In genomic region chr20:21125849-21126840, GRCh38 we compare ENCODE assay signal across 8 cellular contexts. TPM values are rescaled to one million over a fixed set of nuclear protein-coding genes. Genes with fewer than 3 reads are reported as not detected.
A peak's percentile ranks its signal among the peaks of the same experiment; 100 is the strongest.
DNase-seq lines count a peak whose midpoint lies in the region; ATAC-seq and TF ChIP-seq lines count a peak whose summit lies in the region.

Gene KIZ, plus strand, starts transcription at chr20:21126082. Its CDS starts 34 bp downstream, at chr20:21126116.

- TF ChIP-seq CTCF in GM12875 (IDR thresholded peaks at IDR 0.05; ENCODE audit: borderline replicate concordance, insufficient read depth, low read depth, low read length) (peak; percentile 46), heart left ventricle (IDR thresholded peaks at IDR 0.05) (peak; percentile 19 to 60 (median 34)), progenitor cell of endocrine pancreas (IDR thresholded peaks at IDR 0.05; ENCODE audit: unreplicated experiment) (peak; percentile 49)

- intact Hi-C loops in heart left ventricle (cut with DNase I): loop anchor here in 3 of 10 donors (5.0 to 10.0 kb wide), 4 partner anchors 179 to 261 kb away; partner anchors contain the start of gene XRN2 (in 1 of the 3)

- H3K9me3 Mint-ChIP-seq in progenitor cell of endocrine pancreas (ENCODE audit: low read depth): no peaks in the 10 kb centered on the region

- peak in 1 of 2 donors; percentile 92 for TF ChIP-seq POLR2A in heart left ventricle (IDR thresholded peaks at IDR 0.05)

- peak within 1 kb of the TSS; percentile 86 for H3K27ac Mint-ChIP-seq in progenitor cell of endocrine pancreas

- DNase-seq in NCI-H1417 treated with DMSO at 0.1 percent for 48 hours (lab: John Stamatoyannopoulos, UW) (peak; percentile 83), SW480 (ENCODE audit: low spot score) (peak; percentile 97), heart left ventricle (peak; percentile 97 to 99 (median 97)), progenitor cell of endocrine pancreas (ENCODE audit: low spot score, unreplicated experiment) (peak; percentile 100), ureter (ENCODE audit: low spot score) (peak; percentile 97)

- H3K4me1 ChIP-seq in heart left ventricle: peaks cover 0 to 21% (median 11%) of the 10 kb centered on the region in 12 donors

- H3K27me3 ChIP-seq in heart left ventricle: peaks cover 0 to under 1% (median 0%) of the 10 kb centered on the region in 9 donors

- no peaks in the 10 kb centered on the region for H3K9me3 ChIP-seq in heart left ventricle

- peak within 1 kb of the TSS; percentile 66 for H3K4me3 ChIP-seq in GM12875 (ENCODE audit: low read depth, low read length)
- peak within 1 kb of the TSS; percentile 80 to 99 (median 93) for H3K4me3 ChIP-seq in heart left ventricle

- no peaks in the 10 kb centered on the region for H3K27me3 Mint-ChIP-seq in progenitor cell of endocrine pancreas

- H3K4me3 Mint-ChIP-seq in progenitor cell of endocrine pancreas (ENCODE audit: low read depth): peak within 1 kb of the TSS; percentile 82

- 0 to 1% (median 1%) methylated on average over 58 to 73 of the region's 73 CpGs for WGBS in adipose tissue, 3 donors
- WGBS in heart left ventricle, 4 donors: 1% methylated on average over 45 to 73 of the region's 73 CpGs

- ATAC-seq in HG02798 (IDR thresholded peaks at IDR 0.05; ENCODE audit: poor library complexity, unreplicated experiment) (peak; percentile 99), heart left ventricle (peak; percentile 97 to 100 (median 100))

- peaks cover 0 to 4% (median 0%) of the 10 kb centered on the region in 9 donors for H3K36me3 ChIP-seq in heart left ventricle

- peaks cover 5% of the 10 kb centered on the region for H3K4me1 Mint-ChIP-seq in progenitor cell of endocrine pancreas (ENCODE audit: low read depth)

- H3K36me3 Mint-ChIP-seq in progenitor cell of endocrine pancreas (ENCODE audit: insufficient read depth): no peaks in the 10 kb centered on the region

- H3K27ac ChIP-seq in adipose tissue (ENCODE audit: low read depth, low read length): no peak within 1 kb of the TSS
- H3K27ac ChIP-seq in heart left ventricle: peak within 1 kb of the TSS; percentile 71 to 92 (median 85)

RNA-seq across cellular contexts. Expression of gene KIZ, which starts in this region (rescaled TPM):
- 10 to 100 TPM in 2 of 3 donors, 1 to 10 TPM in 1; 8.5 to 17.5 (median 13.5) TPM for polyA plus RNA-seq in adipose tissue
- 10 to 100 TPM; 15.2 to 31.2 (median 25.2) TPM for total RNA-seq in heart left ventricle
- 10 to 100 TPM in 1 of 2 donors, 1 to 10 TPM in 1; 8.8 to 19.4 TPM for polyA plus RNA-seq in heart left ventricle
- 24.8 and 25.9 TPM in 2 replicates for total RNA-seq in progenitor cell of endocrine pancreas
- 22.4 TPM for total RNA-seq in ureter
